In the genomic region with DNA sequence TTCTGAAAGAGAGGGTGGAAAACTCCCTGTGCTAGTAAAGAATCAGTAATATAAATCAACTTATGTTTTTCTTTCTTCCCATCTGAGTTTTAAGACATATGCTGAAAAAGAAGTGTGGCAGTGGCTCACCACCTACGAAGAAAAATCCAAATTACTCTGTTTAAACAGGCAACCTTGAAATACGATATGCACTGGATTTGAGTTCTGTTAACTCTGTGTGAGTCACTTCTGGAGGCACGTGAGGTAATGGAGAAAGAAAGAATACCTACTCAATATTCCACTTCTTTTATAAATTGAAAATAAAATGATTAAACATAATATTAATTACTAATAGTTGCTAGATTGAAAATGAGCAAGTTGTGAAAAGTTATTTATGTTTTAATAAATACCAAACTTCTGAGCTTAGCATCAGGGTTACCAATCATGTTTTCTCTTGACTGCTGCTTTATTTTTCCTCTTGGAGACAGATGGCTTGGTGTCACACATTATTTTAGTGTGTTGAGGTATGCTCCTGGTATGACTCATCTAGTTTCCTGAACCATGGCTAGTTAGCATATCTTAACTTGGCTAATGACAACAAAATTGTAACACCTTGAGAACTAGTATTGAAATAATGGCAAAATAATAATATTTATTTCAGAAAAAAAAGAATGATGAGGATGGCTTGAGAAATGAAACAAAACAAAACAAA, we compare ENCODE assay signal across 21 cellular contexts.
DNase-seq lines count a peak whose midpoint lies in the region; ATAC-seq and TF ChIP-seq lines count a peak whose summit lies in the region.
"Had no signal": no experiment of that assay in that cellular context is flagged by ENCODE, and none has a peak within 500 bp of the region (broad histone marks: within the 10 kb centered on the region; RNA-seq: fewer than 3 reads in every experiment).

No MANE protein-coding gene starts in this region.

- H2AFZ ChIP-seq in PC-3 (ENCODE audit: low read length) = no peak overlapping the region
- H2AFZ ChIP-seq: neural progenitor cell had no signal

- H3K9me3 Mint-ChIP-seq in activated CD8-positive, alpha-beta memory T cell treated with anti-CD3 and anti-CD28 coated beads, Interleukin-2, amount 10 ng/mL, durations not matched to agents 7 days and 5 days (ENCODE audit: low read depth) = peaks cover 10% of the 10 kb centered on the region
- H3K9me3 Mint-ChIP-seq: H9 had no signal

- no peaks in the 10 kb centered on the region for H3K36me3 ChIP-seq in PC-3 (ENCODE audit: low read depth, low read length)
- H3K36me3 ChIP-seq: colonic mucosa, neural progenitor cell, thoracic aorta had no signal

- H3K27ac Mint-ChIP-seq in activated CD8-positive, alpha-beta memory T cell treated with anti-CD3 and anti-CD28 coated beads, Interleukin-2, amount 10 ng/mL, durations not matched to agents 7 days and 5 days = no peak overlapping the region
- H3K27ac Mint-ChIP-seq: neural progenitor cell, T-cell had no signal

- H3K4me3 ChIP-seq in PC-3 (ENCODE audit: low read length) = no peak overlapping the region
- H3K4me3 ChIP-seq: A549, colonic mucosa, neural progenitor cell, thoracic aorta had no signal

- H3K4me2 ChIP-seq in PC-3 (ENCODE audit: low read length) = no peak overlapping the region
- H3K4me2 ChIP-seq: A549, neural progenitor cell had no signal

- POLR2A ChIA-PET in PC-3 (lab: Charles Lee; ENCODE audit: unreplicated experiment) = no interaction called here

- ATAC-seq in PC-3 (peak; percentile 31; the same call in 1 of the 2 replicates), HG02981 (IDR thresholded peaks at IDR 0.05; ENCODE audit: unreplicated experiment) (no peak), GM19328 (IDR thresholded peaks at IDR 0.05; ENCODE audit: unreplicated experiment) (no peak)
- ATAC-seq in activated CD8-positive, alpha-beta memory T cell treated with anti-CD3 and anti-CD28 coated beads, Interleukin-2, amount 10 ng/mL, durations not matched to agents 7 days and 5 days = no peak
- ATAC-seq: A549, left colon, Right ventricle myocardium inferior, T-cell had no signal

- no peak for TF ChIP-seq CTCF in PC-3 (conservative IDR thresholded peaks at IDR 0.05; ENCODE audit: low read depth, low read length)

- H3K4me3 Mint-ChIP-seq in activated CD8-positive, alpha-beta memory T cell treated with anti-CD3 and anti-CD28 coated beads, Interleukin-2, amount 10 ng/mL, durations not matched to agents 7 days and 5 days = no peak overlapping the region
- H3K4me3 Mint-ChIP-seq: H9, neural progenitor cell, T-cell had no signal

- no peaks in the 10 kb centered on the region for H3K79me2 ChIP-seq in PC-3 (ENCODE audit: low read length)

- intact Hi-C loops in PC-3 (cut with micrococcal nuclease) = no loop called here

- no peak overlapping the region for H3K9ac ChIP-seq in PC-3 (ENCODE audit: low read length)
- H3K9ac ChIP-seq: neural progenitor cell had no signal

- DNase-seq in NCI-H748 (lab: John Stamatoyannopoulos, UW; ENCODE audit: unreplicated experiment) (peak; percentile 31), NCI-H748 treated with DMSO at 0.1 percent for 48 hours (lab: John Stamatoyannopoulos, UW) (no peak), PC-3 (no peak), glomerular visceral epithelial cell (ENCODE audit: extremely low spot score) (peak; percentile 22)
- no peak for DNase-seq in activated naive CD4-positive, alpha-beta T cell treated with anti-CD3 and anti-CD28 coated beads, Interleukin-2, amount 50 U/mL, for 16 hours
- DNase-seq in activated CD8-positive, alpha-beta memory T cell treated with anti-CD3 and anti-CD28 coated beads, Interleukin-2, amount 10 ng/mL, durations not matched to agents 7 days and 5 days = no peak
- DNase-seq: amygdala, colonic mucosa, DND-41, H9, KG1, left colon, NCI-H1092 treated with DMSO at 0.1 percent for 48 hours, NCI-H2107, T-cell had no signal

- no peaks in the 10 kb centered on the region for H3K4me1 Mint-ChIP-seq in activated CD8-positive, alpha-beta memory T cell treated with anti-CD3 and anti-CD28 coated beads, Interleukin-2, amount 10 ng/mL, durations not matched to agents 7 days and 5 days
- H3K4me1 Mint-ChIP-seq: T-cell had no signal

- no TSS peak for BruUV-seq in PC-3 (replicated peaks; lab: Mats Ljungman, UMichigan)

- H3K9me2 ChIP-seq in PC-3 (replicated peaks; ENCODE audit: low read length) = no peaks in the 10 kb centered on the region

- no peaks in the 10 kb centered on the region for H3F3A ChIP-seq in PC-3 (ENCODE audit: low read length, unreplicated experiment)

- no peaks in the 10 kb centered on the region for H4K20me1 ChIP-seq in PC-3 (ENCODE audit: low read length)

- H3K4me1 ChIP-seq in PC-3 (ENCODE audit: insufficient read depth, low read length) = no peaks in the 10 kb centered on the region
- H3K4me1 ChIP-seq: A549, colonic mucosa had no signal

- no peaks in the 10 kb centered on the region for H3K27me3 ChIP-seq in PC-3 (ENCODE audit: low read length)
- H3K27me3 ChIP-seq: colonic mucosa, neural progenitor cell had no signal

- CTCF ChIA-PET in PC-3 (lab: Charles Lee) = no interaction called here
- CTCF ChIA-PET in activated CD8-positive, alpha-beta memory T cell treated with anti-CD3 and anti-CD28 coated beads, Interleukin-2, amount 10 ng/mL, durations not matched to agents 7 days and 5 days (lab: Charles Lee) = no interaction called here

- H3K27ac ChIP-seq in PC-3 (ENCODE audit: low read length) = no peak overlapping the region
- H3K27ac ChIP-seq: A549, colonic mucosa, neural progenitor cell, thoracic aorta had no signal

- H3K36me3 Mint-ChIP-seq in activated CD8-positive, alpha-beta memory T cell treated with anti-CD3 and anti-CD28 coated beads, Interleukin-2, amount 10 ng/mL, durations not matched to agents 7 days and 5 days = no peaks in the 10 kb centered on the region
- H3K36me3 Mint-ChIP-seq: neural progenitor cell, T-cell had no signal

- H3K9me3 ChIP-seq in PC-3 (ENCODE audit: low read length) = no peaks in the 10 kb centered on the region
- H3K9me3 ChIP-seq: A549, colonic mucosa, thoracic aorta had no signal

- H3K27me3 Mint-ChIP-seq in activated CD8-positive, alpha-beta memory T cell treated with anti-CD3 and anti-CD28 coated beads, Interleukin-2, amount 10 ng/mL, durations not matched to agents 7 days and 5 days = no peaks in the 10 kb centered on the region
- H3K27me3 Mint-ChIP-seq: T-cell had no signal

Comparison
In these comparisons a context has a peak if more than half of its experiments do, and no peak if none do; other contexts are left out.
1. DNase-seq: peak in NCI-H748 (single experiment) and glomerular visceral epithelial cell (single experiment); none in NCI-H748 treated with DMSO at 0.1 percent for 48 hours (single experiment), PC-3 (single experiment), activated naive CD4-positive, alpha-beta T cell treated with anti-CD3 and anti-CD28 coated beads, Interleukin-2, amount 50 U/mL, for 16 hours (single experiment) and activated CD8-positive, alpha-beta memory T cell treated with anti-CD3 and anti-CD28 coated beads, Interleukin-2, amount 10 ng/mL, durations not matched to agents 7 days and 5 days (single experiment).